ENCODE assay signal across 9 cellular contexts in the genomic region with DNA sequence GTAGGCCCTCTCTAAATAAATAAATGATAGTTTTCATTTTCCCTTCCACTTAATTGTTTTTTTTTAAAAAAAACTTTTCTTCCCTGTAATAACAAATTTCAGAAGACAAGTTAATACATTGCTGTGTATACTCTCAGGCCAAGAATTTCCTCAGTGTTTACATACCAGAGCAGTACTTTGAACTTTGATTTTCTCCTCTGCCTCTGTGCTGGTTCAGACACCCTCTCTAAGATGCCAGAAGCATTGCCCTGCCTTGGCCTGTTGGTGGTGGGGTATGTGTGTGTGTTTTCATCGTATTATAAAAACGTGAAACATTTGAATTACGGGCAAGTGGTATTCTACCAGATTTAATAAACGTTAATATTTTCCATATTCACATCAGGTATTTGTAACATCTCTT.
DNase-seq lines count a peak whose midpoint lies in the region; ATAC-seq and TF ChIP-seq lines count a peak whose summit lies in the region.
"Had no signal": no experiment of that assay in that cellular context is flagged by ENCODE, and none has a peak within 500 bp of the region (broad histone marks: within the 10 kb centered on the region; RNA-seq: fewer than 3 reads in every experiment).

No MANE protein-coding gene starts in this region.

- no peaks in the 10 kb centered on the region for H3K27me3 Mint-ChIP-seq in effector memory CD8-positive, alpha-beta T cell
- no peaks in the 10 kb centered on the region for H3K27me3 Mint-ChIP-seq in nephron progenitor cell (ENCODE audit: low read depth, poor library complexity)

- no peaks in the 10 kb centered on the region for H3K9me3 Mint-ChIP-seq in effector memory CD8-positive, alpha-beta T cell
- H3K9me3 Mint-ChIP-seq in nephron progenitor cell, result no peaks in the 10 kb centered on the region

- H3K36me3 ChIP-seq in MG63, result peaks cover 90% of the 10 kb centered on the region

- peaks cover 85 to 87% of the 10 kb centered on the region in 2 donors for H3K4me1 Mint-ChIP-seq in effector memory CD8-positive, alpha-beta T cell (ENCODE audit: low read depth in 2 of 2)
- H3K4me1 Mint-ChIP-seq in nephron progenitor cell, result peaks cover 100% of the 10 kb centered on the region

- H3K36me3 Mint-ChIP-seq in effector memory CD8-positive, alpha-beta T cell (ENCODE audit: insufficient read depth), result peaks cover 10% of the 10 kb centered on the region
- H3K36me3 Mint-ChIP-seq in nephron progenitor cell (ENCODE audit: low read depth), result no peaks in the 10 kb centered on the region

- DNase-seq in AG10803 (ENCODE audit: low read depth), result peak; percentile 84
- DNase-seq in MG63, result peak; percentile 80
- no peak for DNase-seq in effector memory CD8-positive, alpha-beta T cell
- no peak for DNase-seq in nephron progenitor cell
- DNase-seq in NCI-H1417 (lab: John Stamatoyannopoulos, UW), result no peak
- DNase-seq in DMS 273 (lab: John Stamatoyannopoulos, UW; ENCODE audit: unreplicated experiment), result no peak
- no peak for DNase-seq in NCI-H510A (lab: John Stamatoyannopoulos, UW)
- no peak for DNase-seq in NCI-H345 (lab: John Stamatoyannopoulos, UW)
- DNase-seq: NCI-H187 treated with DMSO at 0.1 percent for 48 hours had no signal

- H3K4me3 Mint-ChIP-seq in effector memory CD8-positive, alpha-beta T cell, result peak overlapping the region; percentile 82 to 84
- H3K4me3 Mint-ChIP-seq in nephron progenitor cell, result no peak overlapping the region

- TF ChIP-seq CTCF in AG10803 (conservative IDR thresholded peaks at IDR 0.05; ENCODE audit: low read length), result peak; percentile 45
- TF ChIP-seq CTCF in nephron progenitor cell (IDR thresholded peaks at IDR 0.05), result no peak

- H3K27ac Mint-ChIP-seq in effector memory CD8-positive, alpha-beta T cell, result peak overlapping the region; percentile 99 to 100
- peak overlapping the region; percentile 83 for H3K27ac Mint-ChIP-seq in nephron progenitor cell

- no peaks in the 10 kb centered on the region for H3K27me3 ChIP-seq in MG63

- ATAC-seq in effector memory CD8-positive, alpha-beta T cell (replicated peaks), result no peak

- H3K4me3 ChIP-seq in AG10803 (ENCODE audit: low read length), result no peak overlapping the region
- no peak overlapping the region for H3K4me3 ChIP-seq in MG63

- H3K9me3 ChIP-seq in MG63, result no peaks in the 10 kb centered on the region

Comparison
In these comparisons a context has a peak if more than half of its experiments do, and no peak if none do; other contexts are left out.
1. DNase-seq: peak in AG10803 (single experiment) and MG63 (single experiment); none in effector memory CD8-positive, alpha-beta T cell (0 of 3), nephron progenitor cell (single experiment), NCI-H1417 (0 of 3), DMS 273 (single experiment), NCI-H510A (single experiment) and NCI-H345 (single experiment).